In genomic region chr15:95635666-95636065, GRCh38 we compare ENCODE assay signal across 18 cellular contexts.
DNase-seq lines count a peak whose midpoint lies in the region; ATAC-seq, FAIRE-seq and TF ChIP-seq lines count a peak whose summit lies in the region.
"Had no signal": no experiment of that assay in that cellular context is flagged by ENCODE, and none has a peak within 500 bp of the region (broad histone marks: within the 10 kb centered on the region; RNA-seq: fewer than 3 reads in every experiment).

No MANE protein-coding gene starts in this region.

- BruUV-seq in GM12878 (replicated peaks; lab: Mats Ljungman, UMichigan), result no TSS peak

- H3K4me2 ChIP-seq in GM12878 (ENCODE audit: control insufficient read depth, insufficient read depth) (no peak overlapping the region), neuronal stem cell (ENCODE audit: insufficient read depth, low read length, poor library complexity, severe bottlenecking) (no peak overlapping the region)
- H3K4me2 ChIP-seq: BLaER1, GM23338 had no signal

- H3K23ac ChIP-seq in neuronal stem cell (ENCODE audit: low read depth, low read length, poor library complexity), result no peak overlapping the region

- H3K36me3 ChIP-seq in GM12878 (ENCODE audit: control insufficient read depth in 2 of 2, insufficient read depth in 2 of 2, low read length in 1 of 2) (no peaks in the 10 kb centered on the region), neuronal stem cell (replicated peaks in 1 of 2; ENCODE audit: control insufficient read depth in 2 of 2, insufficient read depth in 2 of 2, low read length in 2 of 2) (no peaks in the 10 kb centered on the region)
- H3K36me3 ChIP-seq: BLaER1 had no signal

- intact Hi-C loops in GM12878 (cut with micrococcal nuclease; ENCODE audit: unreplicated experiment), result no loop called here

- POLR2A ChIA-PET in GM12878 (lab: Charles Lee), result no interaction called here

- no peaks in the 10 kb centered on the region for H3K27me3 ChIP-seq in GM12878 (replicated peaks in 1 of 2; ENCODE audit: control insufficient read depth in 2 of 2, insufficient read depth in 2 of 2, low read length in 1 of 2)
- no peaks in the 10 kb centered on the region for H3K27me3 ChIP-seq in neuronal stem cell (ENCODE audit: control insufficient read depth in 3 of 3, insufficient read depth in 3 of 3, low read depth in 1 of 3, low read length in 3 of 3)
- H3K27me3 ChIP-seq: BLaER1 had no signal

- no peak for TF ChIP-seq POLR2A in GM12878 (IDR thresholded peaks at IDR 0.05; ENCODE audit: low read depth, low read length)

- H3K4me1 ChIP-seq in GM12878 (ENCODE audit: control insufficient read depth, insufficient read depth, low read length) (no peaks in the 10 kb centered on the region), neuronal stem cell (ENCODE audit: control insufficient read depth in 2 of 2, insufficient read depth in 1 of 2, low read depth in 1 of 2, low read length in 2 of 2) (no peaks in the 10 kb centered on the region)
- H3K4me1 ChIP-seq: BLaER1 had no signal

- RAD21 ChIA-PET in GM12878 (lab: Charles Lee; ENCODE audit: unreplicated experiment), result interaction anchor here (1.0 kb wide), 1 partner anchor 8 kb away, joined by 4 read pairs; no protein-coding TSS in a partner anchor

- H2AFZ ChIP-seq in GM12878 (ENCODE audit: control insufficient read depth, low read depth, low read length) (no peak overlapping the region), neuronal stem cell (ENCODE audit: low read length) (peak overlapping the region; percentile 24)
- H2AFZ ChIP-seq: GM23338 had no signal

- DNase-seq in COLO829 (ENCODE audit: low spot score), result peak; percentile 13
- DNase-seq in GM12878 (ENCODE audit: low read depth, low spot score), result no peak
- peak; percentile 40 for DNase-seq in epithelial cell of esophagus (ENCODE audit: low read depth)
- DNase-seq in neuronal stem cell (ENCODE audit: low spot score), result no peak
- no peak for DNase-seq in urothelium cell line (ENCODE audit: low spot score)
- no peak for DNase-seq in mucosa of gallbladder (ENCODE audit: low spot score)
- DNase-seq: 8988T; Calu3; CD4-positive, alpha-beta memory T cell; DMS79 treated with DMSO at 0.1 percent for 48 hours; GF-D8; H7; HFFc6 had no signal

- H3K27ac ChIP-seq in GM12878 (ENCODE audit: control insufficient read depth, insufficient read depth), result no peak overlapping the region
- no peak overlapping the region for H3K27ac ChIP-seq in neuronal stem cell (replicated peaks; ENCODE audit: low read length)
- H3K27ac ChIP-seq: BLaER1 had no signal

- TF ChIP-seq CTCF in GM12878 (IDR thresholded peaks at IDR 0.05 in 2 of 3, conservative IDR thresholded peaks at IDR 0.05 in 1 of 3; ENCODE audit: control insufficient read depth in 2 of 3, extremely low read depth in 1 of 3, insufficient read depth in 1 of 3, low read depth in 3 of 3, low read length in 3 of 3) (no peak), epithelial cell of esophagus (IDR thresholded peaks at IDR 0.05; ENCODE audit: insufficient read depth, low read depth, low read length, missing control alignments) (no peak)

- no peak overlapping the region for H3K18ac ChIP-seq in neuronal stem cell (ENCODE audit: low read length)

- H3K4me3 ChIP-seq in GM12878 (no peak overlapping the region), epithelial cell of esophagus (ENCODE audit: low read length) (no peak overlapping the region), neuronal stem cell (ENCODE audit: low read length in 2 of 2) (no peak overlapping the region)
- H3K4me3 ChIP-seq: BLaER1, GM23338 had no signal

- no peak overlapping the region for H2BK120ac ChIP-seq in neuronal stem cell (ENCODE audit: low read depth, low read length)

- H2BK15ac ChIP-seq in neuronal stem cell (ENCODE audit: low read length), result no peak overlapping the region

- TF ChIP-seq RAD21 in GM12878 (IDR thresholded peaks at IDR 0.05; ENCODE audit: insufficient read depth, low read depth, low read length), result no peak

- ATAC-seq in GM12878 (peak; percentile 54), GM21619 (IDR thresholded peaks at IDR 0.05; ENCODE audit: unreplicated experiment) (no peak)
- ATAC-seq: GM23338, HCT116, HepG2 had no signal

- no peaks in the 10 kb centered on the region for H4K20me1 ChIP-seq in GM12878 (ENCODE audit: control insufficient read depth, insufficient read depth)
- H4K20me1 ChIP-seq: BLaER1 had no signal

- H2AK5ac ChIP-seq in neuronal stem cell (ENCODE audit: low read depth, low read length), result no peak overlapping the region

- H3K9ac ChIP-seq in GM12878 (ENCODE audit: control insufficient read depth, insufficient read depth, low read length) (no peak overlapping the region), neuronal stem cell (ENCODE audit: low read depth, low read length, poor library complexity) (no peak overlapping the region)
- H3K9ac ChIP-seq: BLaER1 had no signal

- H2BK5ac ChIP-seq in neuronal stem cell (ENCODE audit: low read length), result no peak overlapping the region

- no peak overlapping the region for H4K91ac ChIP-seq in neuronal stem cell (ENCODE audit: low read depth, low read length, poor library complexity)

- no peak overlapping the region for H4K8ac ChIP-seq in neuronal stem cell (ENCODE audit: low read depth, low read length)

- in situ Hi-C loops in GM12878 (cut with MboI), result no loop called here

- no peak overlapping the region for H2BK12ac ChIP-seq in neuronal stem cell (ENCODE audit: low read length)

- CTCF ChIA-PET in GM12878 (lab: Yijun Ruan, JAX), result interaction anchor here (0.8 kb wide), 1 partner anchor 158 kb away, joined by 3 read pairs; no protein-coding TSS in a partner anchor

- FAIRE-seq in GM12878 (lab: Jason Lieb, UNC) (no peak), urothelium cell line (lab: Jason Lieb, UNC) (no peak)
- FAIRE-seq: HepG2 had no signal

- no peak overlapping the region for H3K4ac ChIP-seq in neuronal stem cell (ENCODE audit: low read length)

- H3K14ac ChIP-seq in neuronal stem cell (ENCODE audit: low read length), result no peak overlapping the region

- no peaks in the 10 kb centered on the region for H3K79me2 ChIP-seq in GM12878 (ENCODE audit: control insufficient read depth, insufficient read depth, low read length)

- TF ChIP-seq EP300 in GM12878 (IDR thresholded peaks at IDR 0.05; ENCODE audit: borderline replicate concordance in 1 of 2, control insufficient read depth in 1 of 2, low read depth in 2 of 2, low read length in 2 of 2), result no peak

- SMC1A ChIA-PET in GM12878 (lab: Charles Lee; ENCODE audit: uncharacterized antibody, unreplicated experiment), result interaction anchor here (0.7 to 3.5 kb wide), 4 partner anchors 9 to 347 kb away, joined by 3 to 14 read pairs (median 8); no protein-coding TSS in a partner anchor

- no peaks in the 10 kb centered on the region; the same call in 2 of the 3 replicates for H3K9me3 ChIP-seq in GM12878 (replicated peaks; ENCODE audit: control insufficient read depth, insufficient read depth, low read length)
- H3K9me3 ChIP-seq in neuronal stem cell (replicated peaks in 1 of 2; ENCODE audit: control insufficient read depth in 2 of 2, insufficient read depth in 1 of 2, low read depth in 1 of 2, low read length in 2 of 2), result no peaks in the 10 kb centered on the region
- H3K9me3 ChIP-seq: BLaER1 had no signal

- 31% methylated on average over 2 of the region's 2 CpGs for WGBS in GM12878 (ENCODE audit: insufficient coverage, insufficient replicate concordance, low lambda C conversion rate, missing lambda C conversion rate)
- no CpG with 5 or more reads among the region's 2 CpGs for WGBS in neuronal stem cell (ENCODE audit: extremely low coverage in 2 of 2, insufficient read length in 2 of 2, insufficient replicate concordance in 1 of 2), 2 donors

- H3K79me1 ChIP-seq in neuronal stem cell (ENCODE audit: low read depth, low read length), result no peaks in the 10 kb centered on the region

TF ChIP-seq in GM12878, 131 proteins besides CTCF, POLR2A, EP300 and RAD21:
- TF ChIP-seq SUPT20H (IDR thresholded peaks at IDR 0.05; ENCODE audit: borderline replicate concordance, control insufficient read depth, low read depth, low read length), result no peak

Comparison
In these comparisons a context has a peak if more than half of its experiments do, and no peak if none do; other contexts are left out.
1. DNase-seq: peak in COLO829 (single experiment) and epithelial cell of esophagus (single experiment); none in GM12878 (single experiment), neuronal stem cell (single experiment), urothelium cell line (single experiment) and mucosa of gallbladder (single experiment).